23 cellular contexts compared by ENCODE assay signal in genomic region chr3:152554980-152555379, GRCh38.
A peak's percentile ranks its signal among the peaks of the same experiment; 100 is the strongest.
DNase-seq lines count a peak whose midpoint lies in the region; ATAC-seq, FAIRE-seq and TF ChIP-seq lines count a peak whose summit lies in the region.
"Had no signal": no experiment of that assay in that cellular context is flagged by ENCODE, and none has a peak within 500 bp of the region (broad histone marks: within the 10 kb centered on the region; RNA-seq: fewer than 3 reads in every experiment).

No MANE protein-coding gene starts in this region.

- H3K4me3 ChIP-seq in IMR-90 (ENCODE audit: insufficient read depth, low read depth, low read length) (no peak overlapping the region), small intestine (ENCODE audit: low read depth in 1 of 2, low read length in 2 of 2) (no peak overlapping the region)
- no peak overlapping the region for H3K4me3 ChIP-seq in CD8-positive, alpha-beta memory T cell (ENCODE audit: low read length)

- H2AK9ac ChIP-seq in IMR-90 (replicated peaks; ENCODE audit: low read depth, low read length, poor library complexity) = no peak overlapping the region

- no peaks in the 10 kb centered on the region for H4K20me1 ChIP-seq in IMR-90 (ENCODE audit: insufficient read depth, low read length)

- no peaks in the 10 kb centered on the region for H3K9me3 ChIP-seq in IMR-90 (ENCODE audit: control insufficient read depth, insufficient read depth, low read length)
- H3K9me3 ChIP-seq in small intestine (ENCODE audit: control insufficient read depth, low read depth) = no peaks in the 10 kb centered on the region
- H3K9me3 ChIP-seq in CD8-positive, alpha-beta memory T cell (ENCODE audit: low read length) = no peaks in the 10 kb centered on the region

- no peak overlapping the region for H3K27ac Mint-ChIP-seq in CD8-positive, alpha-beta memory T cell
- H3K27ac Mint-ChIP-seq: activated naive CD4-positive, alpha-beta T cell treated with anti-CD3 and anti-CD28 coated beads, Interleukin-2, amount 10 ng/mL, durations not matched to agents 7 days and 5 days; HFFc6; IgD-negative memory B cell; immature natural killer cell; memory B cell; nephron had no signal

- H3K4me1 Mint-ChIP-seq in CD8-positive, alpha-beta memory T cell = no peaks in the 10 kb centered on the region
- H3K4me1 Mint-ChIP-seq: IgD-negative memory B cell, memory B cell had no signal

- no peak overlapping the region for H3K18ac ChIP-seq in IMR-90 (ENCODE audit: low read depth, low read length)

- no peak overlapping the region for H4K5ac ChIP-seq in IMR-90 (ENCODE audit: low read depth, low read length)

- H3K14ac ChIP-seq in IMR-90 (replicated peaks; ENCODE audit: low read depth, low read length) = no peak overlapping the region

- peak; percentile 1 for DNase-seq in IMR-90
- DNase-seq in brain pericyte (ENCODE audit: low read depth, low spot score) = peak; percentile 77
- DNase-seq in left cardiac atrium = no peak
- DNase-seq in small intestine = peak; percentile 3
- DNase-seq in CD8-positive, alpha-beta memory T cell = no peak
- DNase-seq in GM20000 (ENCODE audit: low spot score) = no peak
- DNase-seq: activated CD4-positive, alpha-beta T cell treated with anti-CD3 and anti-CD28 coated beads, Interleukin-2, amount 50 U/mL, for 4 hours; activated naive CD4-positive, alpha-beta T cell treated with anti-CD3 and anti-CD28 coated beads, Interleukin-2, amount 10 ng/mL, durations not matched to agents 7 days and 5 days; activated T-cell treated with anti-CD3 and anti-CD28 coated beads, Interleukin-2, amount 50 U/mL, for 1 hour; central memory CD4-positive, alpha-beta T cell; effector memory CD4-positive, alpha-beta T cell; HFFc6; immature natural killer cell; stimulated activated CD4-positive, alpha-beta T cell treated with anti-CD3 and anti-CD28 coated beads, Interleukin-2, amount 100 ng/mL, for 24 hours had no signal

- no peak for FAIRE-seq in small intestine (lab: Jason Lieb, UNC)
- FAIRE-seq: GM18507, RCC 7860, TTC549 had no signal

- no peak overlapping the region for H4K8ac ChIP-seq in IMR-90 (ENCODE audit: low read depth in 2 of 2, low read length in 2 of 2)

- H2BK5ac ChIP-seq in IMR-90 (ENCODE audit: low read depth, low read length, poor library complexity, severe bottlenecking) = no peak overlapping the region

- H3K4me1 ChIP-seq in IMR-90 (ENCODE audit: control insufficient read depth, insufficient read depth, low read length) (no peaks in the 10 kb centered on the region), small intestine (ENCODE audit: control insufficient read depth in 2 of 2, insufficient read depth in 1 of 2, low read depth in 1 of 2, low read length in 1 of 2) (peaks cover 0 to 2% of the 10 kb centered on the region in 2 donors)
- H3K4me1 ChIP-seq in CD8-positive, alpha-beta memory T cell (ENCODE audit: insufficient read depth, low read length) = no peaks in the 10 kb centered on the region

- H3K79me1 ChIP-seq in IMR-90 (ENCODE audit: low read depth in 1 of 2, low read length in 2 of 2) = no peaks in the 10 kb centered on the region

- H3K9ac ChIP-seq in IMR-90 (ENCODE audit: low read depth, low read length) = no peak overlapping the region

- ATAC-seq in IMR-90 (ENCODE audit: low read depth) = no peak
- peak; percentile 20 to 51 for ATAC-seq in left cardiac atrium
- no peak for ATAC-seq in HG03432 (IDR thresholded peaks at IDR 0.05; ENCODE audit: unreplicated experiment)
- no peak for ATAC-seq in GM18909 (IDR thresholded peaks at IDR 0.05; ENCODE audit: poor library complexity, unreplicated experiment)

- no peak overlapping the region for H2BK120ac ChIP-seq in IMR-90 (ENCODE audit: low read depth, low read length)

- no peaks in the 10 kb centered on the region for H3K9me3 Mint-ChIP-seq in CD8-positive, alpha-beta memory T cell
- H3K9me3 Mint-ChIP-seq: immature natural killer cell, memory B cell, nephron had no signal

- H3K27ac ChIP-seq in IMR-90 (ENCODE audit: insufficient read depth, low read length) (no peak overlapping the region), small intestine (ENCODE audit: low read depth in 1 of 2, low read length in 1 of 2) (no peak overlapping the region)
- H3K27ac ChIP-seq in CD8-positive, alpha-beta memory T cell (ENCODE audit: low read depth, low read length) = no peak overlapping the region
- H3K27ac ChIP-seq: C4-2B had no signal

- H3K27me3 ChIP-seq in IMR-90 (ENCODE audit: control insufficient read depth, insufficient read depth, low read length) = peaks cover 1% of the 10 kb centered on the region; the same call in 1 of the 2 replicates
- H3K27me3 ChIP-seq in small intestine (ENCODE audit: control insufficient read depth in 2 of 2, insufficient read depth in 2 of 2, low read length in 2 of 2) = no peaks in the 10 kb centered on the region
- no peaks in the 10 kb centered on the region for H3K27me3 ChIP-seq in CD8-positive, alpha-beta memory T cell (ENCODE audit: insufficient read depth, low read length, poor library complexity, severe bottlenecking)

- H3K27me3 Mint-ChIP-seq in CD8-positive, alpha-beta memory T cell = peaks cover 0 to 9% of the 10 kb centered on the region in 2 donors

- CTCF ChIA-PET in IMR-90 (lab: Yijun Ruan, JAX) = no interaction called here
- CTCF ChIA-PET in CD8-positive, alpha-beta memory T cell (lab: Charles Lee) = no interaction called here

- H3K36me3 ChIP-seq in IMR-90 (ENCODE audit: control insufficient read depth, insufficient read depth, low read length) = no peaks in the 10 kb centered on the region
- H3K36me3 ChIP-seq in small intestine (ENCODE audit: control insufficient read depth in 2 of 2, insufficient read depth in 2 of 2, low read length in 2 of 2) = no peaks in the 10 kb centered on the region
- no peaks in the 10 kb centered on the region for H3K36me3 ChIP-seq in CD8-positive, alpha-beta memory T cell (ENCODE audit: insufficient read depth, low read length)

- POLR2A ChIA-PET in IMR-90 (lab: Charles Lee; ENCODE audit: unreplicated experiment) = no interaction called here
- POLR2A ChIA-PET in CD8-positive, alpha-beta memory T cell (lab: Charles Lee) = no interaction called here

- no CpG with 5 or more reads among the region's 3 CpGs for WGBS in IMR-90 (ENCODE audit: extremely low coverage in 2 of 2, insufficient read length in 1 of 2), 2 experiments
- 24 to 45% (median 38%) methylated on average over 3 of the region's 3 CpGs for whole genome bisulfite sequencing in small intestine, 3 donors

- H3K4me2 ChIP-seq in IMR-90 (ENCODE audit: low read depth, low read length) = no peak overlapping the region

- dilution Hi-C loops in IMR-90 (cut with HindIII; ENCODE audit: low sequenced_read_pairs, unreplicated experiment) = no loop called here

- H2BK15ac ChIP-seq in IMR-90 (ENCODE audit: low read depth, low read length) = no peak overlapping the region

- no peak overlapping the region for H3K23ac ChIP-seq in IMR-90 (ENCODE audit: low read depth, low read length)

- H2AFZ ChIP-seq in IMR-90 (replicated peaks; ENCODE audit: low read length, poor library complexity) = no peak overlapping the region

- in situ Hi-C loops in IMR-90 (cut with MboI; ENCODE audit: low sequenced_read_pairs) = no loop called here

- no peak for TF ChIP-seq RAD21 in IMR-90 (IDR thresholded peaks at IDR 0.05; ENCODE audit: low read length)

- no peaks in the 10 kb centered on the region for H3K9me1 ChIP-seq in IMR-90 (ENCODE audit: insufficient read depth, low read length)

- H2BK20ac ChIP-seq in IMR-90 (ENCODE audit: low read depth, low read length) = no peak overlapping the region

- BruUV-seq in IMR-90 (replicated peaks; lab: Mats Ljungman, UMichigan) = no TSS peak

- H2AK5ac ChIP-seq in IMR-90 (ENCODE audit: low read depth, low read length) = no peak overlapping the region

- no peak overlapping the region for H4K91ac ChIP-seq in IMR-90 (ENCODE audit: insufficient read depth, low read depth, low read length)

- no peak overlapping the region for H3K4me3 Mint-ChIP-seq in CD8-positive, alpha-beta memory T cell
- H3K4me3 Mint-ChIP-seq: activated naive CD4-positive, alpha-beta T cell treated with anti-CD3 and anti-CD28 coated beads, Interleukin-2, amount 10 ng/mL, durations not matched to agents 7 days and 5 days; HFFc6; IgD-negative memory B cell; immature natural killer cell; memory B cell; nephron had no signal

- TF ChIP-seq CTCF in IMR-90 (conservative IDR thresholded peaks at IDR 0.05; ENCODE audit: low read depth, low read length) (no peak), GM20000 (IDR thresholded peaks at IDR 0.05; ENCODE audit: extremely low read depth, missing control alignments) (no peak)

- no peak overlapping the region for H3K4ac ChIP-seq in IMR-90 (ENCODE audit: low read depth, low read length)

- no peaks in the 10 kb centered on the region for H3K36me3 Mint-ChIP-seq in CD8-positive, alpha-beta memory T cell
- H3K36me3 Mint-ChIP-seq: activated naive CD4-positive, alpha-beta T cell treated with anti-CD3 and anti-CD28 coated beads, Interleukin-2, amount 10 ng/mL, durations not matched to agents 7 days and 5 days; immature natural killer cell; memory B cell had no signal

- TF ChIP-seq POLR2A in IMR-90 (IDR thresholded peaks at IDR 0.05; ENCODE audit: low read depth, low read length) = no peak

- intact Hi-C loops in IMR-90 (cut with micrococcal nuclease) (no loop called here), left cardiac atrium (cut with DNase I) (no loop called here)

- H3K56ac ChIP-seq in IMR-90 (ENCODE audit: extremely low read depth, insufficient read depth, low read length) = no peak overlapping the region

TF ChIP-seq in IMR-90, 13 proteins besides CTCF, POLR2A, EP300 and RAD21 (continues in another document):
- TF ChIP-seq MAZ (IDR thresholded peaks at IDR 0.05; ENCODE audit: borderline replicate concordance, low read depth, low read length) = no peak
- no peak for TF ChIP-seq NFE2L2 (IDR thresholded peaks at IDR 0.05; ENCODE audit: low read depth, low read length)
- TF ChIP-seq MAFK (IDR thresholded peaks at IDR 0.05; ENCODE audit: low read depth, low read length) = no peak
- no peak for TF ChIP-seq ELK1 (IDR thresholded peaks at IDR 0.05; ENCODE audit: borderline replicate concordance, low read depth, low read length)
- no peak for TF ChIP-seq RFX5 (IDR thresholded peaks at IDR 0.05; ENCODE audit: low read depth, low read length)
- no peak for TF ChIP-seq FOS (IDR thresholded peaks at IDR 0.05; ENCODE audit: low read depth, low read length)
- no peak for TF ChIP-seq MXI1 (IDR thresholded peaks at IDR 0.05; ENCODE audit: borderline replicate concordance, low read depth, low read length)
- no peak for TF ChIP-seq RCOR1 (IDR thresholded peaks at IDR 0.05; ENCODE audit: insufficient replicate concordance, low read length)
- TF ChIP-seq BHLHE40 (IDR thresholded peaks at IDR 0.05; ENCODE audit: low read depth, low read length) = no peak
- no peak for TF ChIP-seq SMC3 (IDR thresholded peaks at IDR 0.05; ENCODE audit: low read depth, low read length)

Comparison
In these comparisons a context has a peak if more than half of its experiments do, and no peak if none do; other contexts are left out.
1. ATAC-seq: peak in left cardiac atrium (2 of 2); none in IMR-90 (single experiment), HG03432 (single experiment) and GM18909 (single experiment).
2. DNase-seq: peak in IMR-90 (single experiment), brain pericyte (single experiment) and small intestine (single experiment); none in left cardiac atrium (single experiment), CD8-positive, alpha-beta memory T cell (0 of 5) and GM20000 (single experiment).